In the genomic region with DNA sequence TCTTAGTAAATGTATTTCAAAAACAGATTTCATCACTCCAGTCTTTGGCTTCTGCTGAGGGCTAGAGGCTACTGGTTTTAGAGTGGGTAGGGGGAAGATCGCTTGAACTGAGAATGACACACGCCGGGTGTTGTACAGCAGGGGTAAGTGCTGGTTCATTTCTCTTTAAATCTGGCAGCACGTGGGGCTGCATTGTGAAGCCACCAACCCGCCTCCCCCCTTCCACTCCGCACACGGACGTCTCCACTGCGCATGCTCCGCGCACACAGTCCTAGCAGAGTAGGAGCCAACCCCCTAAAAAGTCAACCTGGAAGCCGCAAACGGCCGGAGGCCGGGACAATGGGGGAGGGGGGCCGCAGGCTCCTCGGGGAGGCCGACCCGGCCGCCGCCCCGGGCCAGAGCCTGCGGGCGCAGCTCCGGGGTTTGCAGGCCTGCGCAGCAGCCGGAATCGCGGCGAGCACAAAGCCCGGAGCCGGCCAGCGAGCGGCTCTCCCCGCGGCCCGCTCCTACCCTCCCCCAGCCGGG, we compare ENCODE assay signal across 8 cellular contexts. TPM values are rescaled to one million over a fixed set of nuclear protein-coding genes. Genes with fewer than 3 reads are reported as not detected.
DNase-seq lines count a peak whose midpoint lies in the region; ATAC-seq and TF ChIP-seq lines count a peak whose summit lies in the region.

No MANE protein-coding gene starts in this region.

- no peak overlapping the region for H2AFZ ChIP-seq in GM23338

- TF ChIP-seq CTCF in GM23338 (conservative IDR thresholded peaks at IDR 0.05; ENCODE audit: low read depth in 2 of 2) (no peak), RWPE1 (conservative IDR thresholded peaks at IDR 0.05; ENCODE audit: low read depth) (no peak)

- H3K27ac ChIP-seq in GM23338 (ENCODE audit: low read depth) (peak overlapping the region; percentile 95), RWPE1 (peak overlapping the region; percentile 92)

- H3K36me3 Mint-ChIP-seq in GM23338 (ENCODE audit: low read depth) = peaks cover 36% of the 10 kb centered on the region
- H3K36me3 Mint-ChIP-seq in naive thymus-derived CD8-positive, alpha-beta T cell = peaks cover 0 to 16% (median 0%) of the 10 kb centered on the region in 3 donors
- H3K36me3 Mint-ChIP-seq in stimulated activated memory B cell treated with anti-CD40 and anti-IgM and Interleukin-4, amounts not matched to agents 10 μg/mL and 1 μg/mL and 100 μg/mL, for 72 hours = peaks cover 11% of the 10 kb centered on the region

- ATAC-seq in GM23338 = peak; percentile 57
- peak; percentile 60 to 61 for ATAC-seq in naive thymus-derived CD8-positive, alpha-beta T cell
- ATAC-seq in stimulated activated memory B cell treated with anti-CD40 and anti-IgM and Interleukin-4, amounts not matched to agents 10 μg/mL and 1 μg/mL and 100 μg/mL, for 72 hours = peak; percentile 82

- H3K9me3 Mint-ChIP-seq in GM23338 = 0 out of 3 replicates have a peak, but pooled peaks cover 9% of the 10 kb centered on the region
- H3K9me3 Mint-ChIP-seq in naive thymus-derived CD8-positive, alpha-beta T cell = no peaks in the 10 kb centered on the region
- H3K9me3 Mint-ChIP-seq in stimulated activated memory B cell treated with anti-CD40 and anti-IgM and Interleukin-4, amounts not matched to agents 10 μg/mL and 1 μg/mL and 100 μg/mL, for 72 hours = no peaks in the 10 kb centered on the region

- POLR2A ChIA-PET in RWPE1 (lab: Yijun Ruan, JAX; ENCODE audit: low non-redundant PET) = no interaction called here
- POLR2A ChIA-PET in naive thymus-derived CD8-positive, alpha-beta T cell (lab: Charles Lee) = interaction anchor here (0.6 to 1.6 kb wide), 5 partner anchors 25 to 222 kb away, joined by 3 to 18 read pairs (median 4); a partner anchor contains a TSS

- peaks cover 62% of the 10 kb centered on the region for H3K79me2 ChIP-seq in GM23338 (replicated peaks; ENCODE audit: insufficient read depth)

- peak overlapping the region; percentile 93 for H3K4me3 ChIP-seq in GM23338

- H3K9me2 ChIP-seq in GM23338 (ENCODE audit: insufficient read depth) = no peaks in the 10 kb centered on the region

- DNase-seq in DMS79 treated with DMSO at 0.1 percent for 48 hours (lab: John Stamatoyannopoulos, UW) (peak; percentile 86), GM23338 (ENCODE audit: low spot score) (peak; percentile 94), LoVo (ENCODE audit: low spot score) (peak; percentile 91), RWPE1 (ENCODE audit: low spot score) (peak; percentile 94), fibroblast of peridontal ligament (ENCODE audit: extremely low read depth) (peak; percentile 89)
- peak; percentile 86 for DNase-seq in activated T-helper 9 cell treated with anti-CD3 and anti-CD28 coated beads, Interleukin-2, amount 50 U/mL, for 16 hours (ENCODE audit: low read depth)
- peak; percentile 77 to 94 (median 84) for DNase-seq in naive thymus-derived CD8-positive, alpha-beta T cell

- peak overlapping the region; percentile 93 for H3K4me3 Mint-ChIP-seq in GM23338
- H3K4me3 Mint-ChIP-seq in naive thymus-derived CD8-positive, alpha-beta T cell = peak overlapping the region; percentile 81 to 99 (median 95)
- peak overlapping the region; percentile 93 for H3K4me3 Mint-ChIP-seq in stimulated activated memory B cell treated with anti-CD40 and anti-IgM and Interleukin-4, amounts not matched to agents 10 μg/mL and 1 μg/mL and 100 μg/mL, for 72 hours

- CTCF ChIA-PET in RWPE1 (lab: Yijun Ruan, JAX) = no interaction called here

- H3K4me1 ChIP-seq in GM23338 (ENCODE audit: insufficient read depth) = peaks cover 13% of the 10 kb centered on the region

- H3K27me3 Mint-ChIP-seq in GM23338 (ENCODE audit: insufficient read depth, low read depth, poor library complexity) = peaks cover 2% of the 10 kb centered on the region
- H3K27me3 Mint-ChIP-seq in naive thymus-derived CD8-positive, alpha-beta T cell = no peaks in the 10 kb centered on the region
- H3K27me3 Mint-ChIP-seq in stimulated activated memory B cell treated with anti-CD40 and anti-IgM and Interleukin-4, amounts not matched to agents 10 μg/mL and 1 μg/mL and 100 μg/mL, for 72 hours = no peaks in the 10 kb centered on the region

- H3K27ac Mint-ChIP-seq in GM23338 = peak overlapping the region; percentile 90
- peak overlapping the region; percentile 83 to 98 (median 96) for H3K27ac Mint-ChIP-seq in naive thymus-derived CD8-positive, alpha-beta T cell
- peak overlapping the region; percentile 85 for H3K27ac Mint-ChIP-seq in stimulated activated memory B cell treated with anti-CD40 and anti-IgM and Interleukin-4, amounts not matched to agents 10 μg/mL and 1 μg/mL and 100 μg/mL, for 72 hours

- H3K4me2 ChIP-seq in GM23338 = peak overlapping the region; percentile 85

- no peaks in the 10 kb centered on the region for H3K36me3 ChIP-seq in GM23338 (ENCODE audit: insufficient read depth)

- peaks cover 18% of the 10 kb centered on the region for H3K4me1 Mint-ChIP-seq in GM23338
- peaks cover 12 to 45% (median 37%) of the 10 kb centered on the region in 4 donors for H3K4me1 Mint-ChIP-seq in naive thymus-derived CD8-positive, alpha-beta T cell
- peaks cover 42% of the 10 kb centered on the region for H3K4me1 Mint-ChIP-seq in stimulated activated memory B cell treated with anti-CD40 and anti-IgM and Interleukin-4, amounts not matched to agents 10 μg/mL and 1 μg/mL and 100 μg/mL, for 72 hours

- H3F3A ChIP-seq in GM23338 (replicated peaks; ENCODE audit: low read depth) = no peaks in the 10 kb centered on the region

- no peaks in the 10 kb centered on the region for H3K27me3 ChIP-seq in GM23338 (ENCODE audit: insufficient read depth)

- peaks cover 29% of the 10 kb centered on the region for H4K20me1 ChIP-seq in GM23338 (replicated peaks; ENCODE audit: insufficient read depth)

TF ChIP-seq in GM23338, 12 proteins besides CTCF, POLR2A, EP300 and RAD21:
- TF ChIP-seq ZNF114 (CRISPR knock-in tag; IDR thresholded peaks at IDR 0.05) (no peak), POLR2AphosphoS5 (IDR thresholded peaks at IDR 0.05; ENCODE audit: low read depth) (peak; percentile 56)

RNA-seq across cellular contexts. Expression of a gene that starts 1.3 kb away (rescaled TPM):
- total RNA-seq in GM23338 (2014; rRNA removed; shearing (Covaris generic)) = 145 and 161 TPM in 2 replicates
- 64.2 and 71.9 TPM in 2 replicates for polyA plus RNA-seq in GM23338 (2016; fragmentation: Nextera tagmentation; extraction: Ambion mirVana)
- 10 to 100 TPM; 57.2 to 64.5 TPM for total RNA-seq in naive thymus-derived CD8-positive, alpha-beta T cell
- 10 to 100 TPM; 42.7 to 56.5 (median 50.4) TPM for polyA plus RNA-seq in naive thymus-derived CD8-positive, alpha-beta T cell

Comparison
In these comparisons a context has a peak if more than half of its experiments do, and no peak if none do; other contexts are left out.
1. Peak in every context shown above with its lines: DNase-seq, ATAC-seq, H3K4me3 ChIP-seq and H3K27ac ChIP-seq.